18 cellular contexts compared by ENCODE assay signal in the genomic region with DNA sequence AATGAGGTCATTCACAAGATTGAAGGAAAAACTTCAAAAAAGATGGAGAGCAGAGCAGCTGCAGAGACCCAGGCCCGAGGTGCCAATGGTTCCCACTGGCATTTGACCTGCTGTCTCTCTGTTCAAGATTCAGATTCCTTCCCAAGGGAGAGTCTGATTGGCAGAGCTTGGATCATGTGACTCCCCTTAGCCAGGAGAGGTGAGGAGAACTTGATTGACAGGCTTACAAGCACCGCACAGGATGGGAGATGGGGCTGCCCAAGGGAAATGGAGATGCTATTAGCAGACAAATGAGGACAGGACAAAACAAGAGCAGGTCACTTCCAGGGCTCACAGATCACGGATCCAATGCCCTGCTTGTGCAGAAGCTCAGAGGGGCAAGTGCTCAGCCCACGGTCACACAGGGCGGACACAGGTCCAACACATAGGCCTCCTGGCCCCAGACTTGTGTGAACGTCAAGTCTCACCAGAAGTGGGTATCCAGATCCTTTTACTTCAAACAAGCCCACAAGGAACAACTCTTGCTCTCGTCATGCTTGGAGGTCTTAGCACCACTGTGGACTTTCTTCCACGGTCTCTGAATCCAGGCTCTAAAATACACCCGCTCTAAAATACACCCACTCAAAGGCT.
"Had no signal": no experiment of that assay in that cellular context is flagged by ENCODE, and none has a peak within 500 bp of the region (broad histone marks: within the 10 kb centered on the region; RNA-seq: fewer than 3 reads in every experiment).

No MANE protein-coding gene starts in this region.

- H3K27ac Mint-ChIP-seq: activated B cell treated with CpG ODN at 0.5 μM for 24 hours; activated CD8-positive, alpha-beta T cell treated with anti-CD3 and anti-CD28 coated beads, Interleukin-2, amount 10 ng/mL, durations not matched to agents 7 days and 5 days; activated naive CD8-positive, alpha-beta T cell treated with anti-CD3 and anti-CD28 coated beads for 36 hours; mesothelial cell of epicardium had no signal

- H3K27ac ChIP-seq: dorsolateral prefrontal cortex, epithelial cell of prostate, foreskin keratinocyte, lower lobe of right lung, upper lobe of right lung had no signal

- H3K9me3 ChIP-seq: lower lobe of right lung, upper lobe of right lung had no signal

- ATAC-seq: activated CD8-positive, alpha-beta T cell treated with anti-CD3 and anti-CD28 coated beads, Interleukin-2, amount 10 ng/mL, durations not matched to agents 7 days and 5 days; foreskin keratinocyte; lower lobe of right lung; upper lobe of right lung had no signal

- H3K4me3 ChIP-seq: dorsolateral prefrontal cortex, lower lobe of right lung, upper lobe of right lung had no signal

- H3K36me3 ChIP-seq: lower lobe of right lung, upper lobe of right lung had no signal

- H3K4me1 Mint-ChIP-seq: mesothelial cell of epicardium had no signal

- H3K4me3 Mint-ChIP-seq: activated B cell treated with CpG ODN at 0.5 μM for 24 hours; activated CD8-positive, alpha-beta T cell treated with anti-CD3 and anti-CD28 coated beads, Interleukin-2, amount 10 ng/mL, durations not matched to agents 7 days and 5 days; activated naive CD8-positive, alpha-beta T cell treated with anti-CD3 and anti-CD28 coated beads for 36 hours; mesothelial cell of epicardium; nephron had no signal

- H3K36me3 Mint-ChIP-seq: activated naive CD8-positive, alpha-beta T cell treated with anti-CD3 and anti-CD28 coated beads for 36 hours; mesothelial cell of epicardium had no signal

- FAIRE-seq: keratinocyte had no signal

- H3K4me1 ChIP-seq: foreskin keratinocyte, lower lobe of right lung, upper lobe of right lung had no signal

- DNase-seq: activated B cell treated with CpG ODN at 0.5 μM for 24 hours; activated CD4-positive, alpha-beta T cell treated with anti-CD3 and anti-CD28 coated beads for 4 hours; activated CD8-positive, alpha-beta T cell treated with anti-CD3 and anti-CD28 coated beads, Interleukin-2, amount 10 ng/mL, durations not matched to agents 7 days and 5 days; activated naive CD4-positive, alpha-beta T cell; activated naive CD8-positive, alpha-beta T cell treated with anti-CD3 and anti-CD28 coated beads for 36 hours; amniotic stem cell; dorsolateral prefrontal cortex; foreskin keratinocyte; hypothalamus; lower lobe of right lung; nucleus accumbens; posterior cingulate gyrus; stimulated activated naive CD4-positive, alpha-beta T cell; upper lobe of right lung had no signal
